Comparison of ENCODE assay signal across 9 cellular contexts in genomic region chr5:56314536-56314935, GRCh38.
DNase-seq lines count a peak whose midpoint lies in the region; ATAC-seq and TF ChIP-seq lines count a peak whose summit lies in the region.
"Had no signal": no experiment of that assay in that cellular context is flagged by ENCODE, and none has a peak within 500 bp of the region (broad histone marks: within the 10 kb centered on the region; RNA-seq: fewer than 3 reads in every experiment).

No MANE protein-coding gene starts in this region.

- ATAC-seq in left cardiac atrium (no peak), GM19463 (IDR thresholded peaks at IDR 0.05; ENCODE audit: unreplicated experiment) (no peak)

- TF ChIP-seq POLR2A in transverse colon (IDR thresholded peaks at IDR 0.05) = no peak

- no peaks in the 10 kb centered on the region for H3K9me3 ChIP-seq in transverse colon
- H3K9me3 ChIP-seq: ovary had no signal

- no peaks in the 10 kb centered on the region for H3K36me3 ChIP-seq in transverse colon
- H3K36me3 ChIP-seq: ovary had no signal

- DNase-seq in left cardiac atrium (peak; percentile 54), cardiac septum (ENCODE audit: low spot score) (no peak), dorsolateral prefrontal cortex (no peak), transverse colon (no peak), SKM-1 treated with dmso at 0.1 percent for 144 hours (lab: John Stamatoyannopoulos, UW; ENCODE audit: unreplicated experiment) (no peak), cerebellar nuclear complex (lab: John Stamatoyannopoulos, UW) (no peak)
- DNase-seq: ovary had no signal

- no peak overlapping the region for H3K4me3 ChIP-seq in dorsolateral prefrontal cortex
- no peak overlapping the region for H3K4me3 ChIP-seq in transverse colon
- H3K4me3 ChIP-seq: ovary had no signal

- intact Hi-C loops in left cardiac atrium (cut with DNase I) (no loop called here), cardiac septum (cut with DNase I) (no loop called here), dorsolateral prefrontal cortex (cut with DNase I) (no loop called here), transverse colon (cut with DNase I; ENCODE audit: low total_unique reads) (no loop called here)

- H3K4me1 ChIP-seq in transverse colon = peaks cover 0 to 5% (median 0%) of the 10 kb centered on the region in 4 donors

- in situ Hi-C loops in transverse colon (cut with MboI; ENCODE audit: low pct_ligation_motif_present in 1 of 4, low pct_unique_long_range_greater_than_20kb in 1 of 4, low sequenced_read_pairs in 3 of 4) = no loop called here

- H3K27me3 ChIP-seq in dorsolateral prefrontal cortex = peaks cover 0 to 7% (median 0%) of the 10 kb centered on the region in 45 donors
- no peaks in the 10 kb centered on the region for H3K27me3 ChIP-seq in transverse colon
- H3K27me3 ChIP-seq: ovary had no signal

- TF ChIP-seq EP300 in transverse colon (IDR thresholded peaks at IDR 0.05; ENCODE audit: low read depth) = no peak

- H3K27ac ChIP-seq in dorsolateral prefrontal cortex (no peak overlapping the region), transverse colon (no peak overlapping the region)
- H3K27ac ChIP-seq: ovary had no signal

- TF ChIP-seq CTCF in LNCAP (IDR thresholded peaks at IDR 0.05) (peak; percentile 15; the same call in 1 of the 2 replicates), dorsolateral prefrontal cortex (IDR thresholded peaks at IDR 0.05 in 54 of 56, conservative IDR thresholded peaks at IDR 0.05 in 2 of 56; ENCODE audit: low read depth in 1 of 56, partially characterized antibody in 56 of 56) (peak in 34 of 56 donors; percentile 6 to 76 (median 47)), transverse colon (IDR thresholded peaks at IDR 0.05) (peak in 3 of 5 experiments; percentile 13 to 64 (median 42))

- WGBS in transverse colon (ENCODE audit: low coverage in 1 of 2), 2 donors = 79 to 86% methylated on average over 3 to 6 of the region's 6 CpGs
